Comparison of ENCODE assay signal across 8 cellular contexts in the genomic region with DNA sequence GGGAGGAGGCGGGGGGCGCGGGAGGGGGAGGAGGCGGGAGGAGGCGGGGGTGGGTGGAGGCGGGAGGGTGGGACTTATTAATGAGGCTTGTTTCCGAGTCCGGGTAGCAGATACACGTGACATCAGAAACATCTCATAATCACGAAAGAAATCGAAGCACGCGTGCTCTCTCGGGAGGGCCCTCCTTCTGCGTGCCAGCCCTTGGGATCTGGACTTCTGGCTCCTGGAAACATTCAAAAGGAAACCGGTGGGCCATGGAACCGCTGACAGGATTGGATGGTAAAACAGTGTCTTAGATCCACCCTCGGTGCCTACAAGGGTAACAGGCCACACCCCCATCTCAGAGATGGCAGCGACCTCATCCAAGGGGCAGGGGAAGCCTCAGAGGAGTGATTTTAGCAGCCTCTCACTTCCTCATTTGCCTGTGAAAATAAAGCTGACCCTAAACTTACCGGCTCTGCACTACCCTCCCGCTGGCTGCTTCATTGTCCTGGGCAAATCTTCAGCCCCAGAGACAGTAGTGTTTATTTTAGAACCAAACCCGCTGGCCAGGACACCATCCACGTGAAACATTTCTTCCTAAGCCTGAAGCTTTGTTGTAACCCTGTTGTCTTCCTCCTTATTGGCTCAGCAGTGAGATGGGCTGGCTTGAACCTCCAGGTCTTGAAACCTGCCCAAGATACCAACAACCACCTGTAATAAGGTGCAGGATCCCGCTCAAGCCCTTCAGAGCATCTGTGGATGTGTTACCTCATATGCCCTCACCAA.
DNase-seq lines count a peak whose midpoint lies in the region; ATAC-seq and TF ChIP-seq lines count a peak whose summit lies in the region.

No MANE protein-coding gene starts in this region.

- peak overlapping the region; percentile 81 for H3K4me3 Mint-ChIP-seq in CD8-positive, alpha-beta T cell
- H3K4me3 Mint-ChIP-seq in activated naive CD4-positive, alpha-beta T cell treated with anti-CD3 and anti-CD28 coated beads for 36 hours, result peak overlapping the region; percentile 63
- peak overlapping the region; percentile 82 for H3K4me3 Mint-ChIP-seq in type B pancreatic cell

- ATAC-seq in CD8-positive, alpha-beta T cell, result peak; percentile 87
- peak; percentile 69 for ATAC-seq in GM19467 (IDR thresholded peaks at IDR 0.05; ENCODE audit: unreplicated experiment)

- H3K36me3 Mint-ChIP-seq in CD8-positive, alpha-beta T cell, result no peaks in the 10 kb centered on the region
- no peaks in the 10 kb centered on the region for H3K36me3 Mint-ChIP-seq in activated naive CD4-positive, alpha-beta T cell treated with anti-CD3 and anti-CD28 coated beads for 36 hours (ENCODE audit: low read depth)
- peaks cover 15% of the 10 kb centered on the region for H3K36me3 Mint-ChIP-seq in type B pancreatic cell

- POLR2A ChIA-PET in CD8-positive, alpha-beta T cell (lab: Charles Lee), result interaction anchor here (1.2 to 1.3 kb wide), 2 partner anchors 10 kb away, joined by 3 read pairs; no protein-coding TSS in a partner anchor
- POLR2A ChIA-PET in RWPE1 (lab: Yijun Ruan, JAX; ENCODE audit: low non-redundant PET), result no interaction called here

- H2AFZ ChIP-seq in parathyroid adenoma, result peak overlapping the region; percentile 48

- H3K27me3 Mint-ChIP-seq in CD8-positive, alpha-beta T cell (ENCODE audit: low read depth), result no peaks in the 10 kb centered on the region
- H3K27me3 Mint-ChIP-seq in activated naive CD4-positive, alpha-beta T cell treated with anti-CD3 and anti-CD28 coated beads for 36 hours (ENCODE audit: low read depth), result no peaks in the 10 kb centered on the region
- no peaks in the 10 kb centered on the region for H3K27me3 Mint-ChIP-seq in type B pancreatic cell

- CTCF ChIA-PET in CD8-positive, alpha-beta T cell (lab: Charles Lee), result interaction anchor here (0.8 to 1.4 kb wide), 2 partner anchors 9 to 27 kb away, joined by 3 read pairs; no protein-coding TSS in a partner anchor
- CTCF ChIA-PET in RWPE1 (lab: Yijun Ruan, JAX), result no interaction called here
- CTCF ChIA-PET in activated naive CD4-positive, alpha-beta T cell treated with anti-CD3 and anti-CD28 coated beads for 36 hours (lab: Charles Lee), result interaction anchor here (0.8 to 1.5 kb wide), 2 partner anchors 11 to 17 kb away, joined by 3 read pairs; no protein-coding TSS in a partner anchor

- peak overlapping the region; percentile 90 for H3K27ac Mint-ChIP-seq in CD8-positive, alpha-beta T cell
- peak overlapping the region; percentile 15 for H3K27ac Mint-ChIP-seq in activated naive CD4-positive, alpha-beta T cell treated with anti-CD3 and anti-CD28 coated beads for 36 hours
- peak overlapping the region; percentile 88 for H3K27ac Mint-ChIP-seq in type B pancreatic cell

- H3K4me2 ChIP-seq in parathyroid adenoma (ENCODE audit: low read length), result peak overlapping the region; percentile 34

- DNase-seq in CD8-positive, alpha-beta T cell, result peak; percentile 35 to 74 (median 57)
- DNase-seq in HPDE6-E6E7 (ENCODE audit: extremely low spot score) (peak; percentile 52), RWPE1 (ENCODE audit: low spot score) (peak; percentile 68), glomerular visceral epithelial cell (ENCODE audit: extremely low spot score) (peak; percentile 46), type B pancreatic cell (ENCODE audit: extremely low spot score, unreplicated experiment) (no peak)
- DNase-seq in activated naive CD4-positive, alpha-beta T cell treated with anti-CD3 and anti-CD28 coated beads for 36 hours, result peak; percentile 68

- peaks cover 3% of the 10 kb centered on the region for H3K79me2 ChIP-seq in parathyroid adenoma

- TF ChIP-seq CTCF in CD8-positive, alpha-beta T cell (IDR thresholded peaks at IDR 0.05), result no peak
- TF ChIP-seq CTCF in RWPE1 (conservative IDR thresholded peaks at IDR 0.05; ENCODE audit: low read depth) (no peak), parathyroid adenoma (IDR thresholded peaks at IDR 0.05) (no peak), type B pancreatic cell (conservative IDR thresholded peaks at IDR 0.05) (no peak)

- peak overlapping the region; percentile 58 for H3K4me3 ChIP-seq in CD8-positive, alpha-beta T cell (ENCODE audit: low read depth, low read length)
- peak overlapping the region; percentile 37 for H3K4me3 ChIP-seq in parathyroid adenoma (ENCODE audit: low read depth, low read length)

- H3K27me3 ChIP-seq in CD8-positive, alpha-beta T cell (ENCODE audit: insufficient read depth, low read length), result no peaks in the 10 kb centered on the region
- H3K27me3 ChIP-seq in parathyroid adenoma (ENCODE audit: control insufficient read depth, insufficient read depth, low read length), result no peaks in the 10 kb centered on the region

- no peaks in the 10 kb centered on the region for H3K36me3 ChIP-seq in CD8-positive, alpha-beta T cell (ENCODE audit: insufficient read depth, low read length)
- no peaks in the 10 kb centered on the region for H3K36me3 ChIP-seq in parathyroid adenoma (ENCODE audit: control insufficient read depth, insufficient read depth, low read length)

- peaks cover 27% of the 10 kb centered on the region for H3K4me1 ChIP-seq in CD8-positive, alpha-beta T cell (ENCODE audit: insufficient read depth, low read length)
- peaks cover 33% of the 10 kb centered on the region for H3K4me1 ChIP-seq in parathyroid adenoma

- no peaks in the 10 kb centered on the region for H3K9me3 ChIP-seq in CD8-positive, alpha-beta T cell (ENCODE audit: low read length)
- no peaks in the 10 kb centered on the region for H3K9me3 ChIP-seq in parathyroid adenoma (ENCODE audit: control insufficient read depth, low read length)

- H3K9ac ChIP-seq in parathyroid adenoma, result no peak overlapping the region

- intact Hi-C loops in CD8-positive, alpha-beta T cell (cut with DNase I, micrococcal nuclease), result loop anchor here (2.0 to 10.0 kb wide), 15 partner anchors 56 to 1646 kb away; a partner anchor contains a TSS
- intact Hi-C loops in activated naive CD4-positive, alpha-beta T cell treated with anti-CD3 and anti-CD28 coated beads for 36 hours (cut with micrococcal nuclease), result loop anchor here (5.0 kb wide), 2 partner anchors 149 to 239 kb away; a partner anchor contains a TSS

- peaks cover 33% of the 10 kb centered on the region for H3K4me1 Mint-ChIP-seq in CD8-positive, alpha-beta T cell (ENCODE audit: low read depth)
- peaks cover 25% of the 10 kb centered on the region for H3K4me1 Mint-ChIP-seq in activated naive CD4-positive, alpha-beta T cell treated with anti-CD3 and anti-CD28 coated beads for 36 hours (ENCODE audit: low read depth)
- H3K4me1 Mint-ChIP-seq in type B pancreatic cell (ENCODE audit: unreplicated experiment), result peaks cover 77% of the 10 kb centered on the region

- no peaks in the 10 kb centered on the region for H3K9me3 Mint-ChIP-seq in CD8-positive, alpha-beta T cell
- no peaks in the 10 kb centered on the region for H3K9me3 Mint-ChIP-seq in activated naive CD4-positive, alpha-beta T cell treated with anti-CD3 and anti-CD28 coated beads for 36 hours
- no peaks in the 10 kb centered on the region for H3K9me3 Mint-ChIP-seq in type B pancreatic cell

- peak overlapping the region; percentile 48 for H3K27ac ChIP-seq in CD8-positive, alpha-beta T cell (ENCODE audit: low read depth, low read length)
- H3K27ac ChIP-seq in RWPE1 (peak overlapping the region; percentile 90), parathyroid adenoma (peak overlapping the region; percentile 97)

Comparison
In these comparisons a context has a peak if more than half of its experiments do, and no peak if none do; other contexts are left out.
1. H3K27ac Mint-ChIP-seq: peak in every context shown above with its lines; median percentile 90 in CD8-positive, alpha-beta T cell; 88 in type B pancreatic cell; 15 in activated naive CD4-positive, alpha-beta T cell treated with anti-CD3 and anti-CD28 coated beads for 36 hours.